Comparison of ENCODE assay signal across 20 cellular contexts in genomic region chr5:111134080-111134479, GRCh38. TPM values are rescaled to one million over a fixed set of nuclear protein-coding genes. Genes with fewer than 3 reads are reported as not detected.
A peak's percentile ranks its signal among the peaks of the same experiment; 100 is the strongest.
DNase-seq lines count a peak whose midpoint lies in the region; ATAC-seq and TF ChIP-seq lines count a peak whose summit lies in the region.
"Had no signal": no experiment of that assay in that cellular context is flagged by ENCODE, and none has a peak within 500 bp of the region (broad histone marks: within the 10 kb centered on the region; RNA-seq: fewer than 3 reads in every experiment).

No MANE protein-coding gene starts in this region.

- H3K27me3 ChIP-seq in heart right ventricle = no peaks in the 10 kb centered on the region
- H3K27me3 ChIP-seq in mesendoderm (ENCODE audit: insufficient read depth, low read length, poor library complexity) = no peaks in the 10 kb centered on the region
- H3K27me3 ChIP-seq: dorsolateral prefrontal cortex, upper lobe of left lung had no signal

- TF ChIP-seq CTCF in heart right ventricle (IDR thresholded peaks at IDR 0.05) (no peak), choroid plexus epithelial cell (conservative IDR thresholded peaks at IDR 0.05; ENCODE audit: low read depth, low read length) (no peak)

- no peak overlapping the region for H2BK5ac ChIP-seq in mesendoderm (ENCODE audit: low read length)

- H3K23ac ChIP-seq in mesendoderm (ENCODE audit: low read length) = no peak overlapping the region

- H3K27ac ChIP-seq in heart right ventricle (no peak overlapping the region), mesendoderm (ENCODE audit: low read depth, low read length) (no peak overlapping the region)
- H3K27ac ChIP-seq: A549, dorsolateral prefrontal cortex, esophagus muscularis mucosa, upper lobe of left lung had no signal

- peaks cover 0 to 10% (median 0%) of the 10 kb centered on the region in 9 donors for H3K36me3 ChIP-seq in heart right ventricle
- no peaks in the 10 kb centered on the region for H3K36me3 ChIP-seq in mesendoderm (ENCODE audit: control insufficient read depth, insufficient read depth, low read length)
- H3K36me3 ChIP-seq: esophagus muscularis mucosa, upper lobe of left lung had no signal

- H3K9me3 ChIP-seq in heart right ventricle = no peaks in the 10 kb centered on the region
- H3K9me3 ChIP-seq: A549, esophagus muscularis mucosa, upper lobe of left lung had no signal

- no peak overlapping the region for H2AK5ac ChIP-seq in mesendoderm (ENCODE audit: low read length)

- peak in 5 of 8 donors; percentile 23 to 66 (median 45) for ATAC-seq in heart right ventricle
- ATAC-seq in GM19452 (IDR thresholded peaks at IDR 0.05; ENCODE audit: unreplicated experiment) = no peak
- no peak for ATAC-seq in GM19463 (IDR thresholded peaks at IDR 0.05; ENCODE audit: unreplicated experiment)
- ATAC-seq: naive thymus-derived CD4-positive, alpha-beta T cell had no signal

- no peaks in the 10 kb centered on the region for H3K79me1 ChIP-seq in mesendoderm (ENCODE audit: low read length)

- H3K4me1 ChIP-seq in heart right ventricle (peaks cover 0 to 15% (median 6%) of the 10 kb centered on the region in 9 donors), mesendoderm (ENCODE audit: control insufficient read depth, low read depth, low read length) (no peaks in the 10 kb centered on the region)
- H3K4me1 ChIP-seq: A549, esophagus muscularis mucosa, upper lobe of left lung had no signal

- DNase-seq in heart right ventricle = no peak
- DNase-seq in cardiac septum (ENCODE audit: low spot score) = no peak
- DNase-seq in choroid plexus epithelial cell (ENCODE audit: low read depth) = peak; percentile 82
- DNase-seq in iris pigment epithelial cell (ENCODE audit: low read depth) = peak; percentile 78
- no peak for DNase-seq in DMS53 treated with DMSO at 0.1 percent for 48 hours (lab: John Stamatoyannopoulos, UW; ENCODE audit: unreplicated experiment)
- no peak for DNase-seq in mesendoderm
- DNase-seq: activated CD4-positive, alpha-beta T cell treated with anti-CD3 and anti-CD28 coated beads for 1 hour; activated naive CD4-positive, alpha-beta T cell; dorsolateral prefrontal cortex; GDM1; naive thymus-derived CD4-positive, alpha-beta T cell; NCI-H187; NCI-H510A; SHP77 treated with DMSO at 0.1 percent for 48 hours; stimulated activated naive CD8-positive, alpha-beta T cell treated with anti-CD3 and anti-CD28 coated beads, Interleukin-15, Interleukin-2, amounts not matched to agents 100 U/mL and 50 U/mL, for 24 hours; upper lobe of left lung had no signal

- no peak overlapping the region for H4K5ac ChIP-seq in mesendoderm (ENCODE audit: low read length)

- H3K4me3 ChIP-seq in heart right ventricle (no peak overlapping the region), choroid plexus epithelial cell (ENCODE audit: low read depth, low read length) (no peak overlapping the region), mesendoderm (ENCODE audit: low read length) (no peak overlapping the region)
- H3K4me3 ChIP-seq: A549, dorsolateral prefrontal cortex, esophagus muscularis mucosa, upper lobe of left lung had no signal

- H3K9ac ChIP-seq in mesendoderm (ENCODE audit: low read length) = no peak overlapping the region

- H3K79me2 ChIP-seq in mesendoderm (ENCODE audit: control insufficient read depth, insufficient read depth, low read length) = no peaks in the 10 kb centered on the region

- intact Hi-C loops in heart right ventricle (cut with DNase I) = no loop called here
- intact Hi-C loops in cardiac septum (cut with DNase I) = no loop called here

- H3K4me2 ChIP-seq in mesendoderm (ENCODE audit: low read length) = no peak overlapping the region
- H3K4me2 ChIP-seq: A549 had no signal

- H4K8ac ChIP-seq in mesendoderm (ENCODE audit: low read depth, low read length) = no peak overlapping the region

- H3K4ac ChIP-seq in mesendoderm (ENCODE audit: low read depth, low read length) = no peak overlapping the region

- no peak overlapping the region for H2BK120ac ChIP-seq in mesendoderm (ENCODE audit: low read depth, low read length)

- no peak overlapping the region for H2BK15ac ChIP-seq in mesendoderm (replicated peaks; ENCODE audit: low read depth)

- 52 to 59% methylated on average over 3 of the region's 3 CpGs for WGBS in heart right ventricle, 2 donors
- no CpG with 5 or more reads among the region's 3 CpGs for WGBS in mesendoderm (ENCODE audit: extremely low coverage, insufficient coverage, low lambda C conversion rate)

- no peak overlapping the region for H3K56ac ChIP-seq in mesendoderm (ENCODE audit: low read length)

- H3K18ac ChIP-seq in mesendoderm (ENCODE audit: low read length) = no peak overlapping the region

RNA-seq across cellular contexts. Expression of gene WDR36, which starts 41.9 kb away (rescaled TPM):
- 10 to 100 TPM; 11.2 to 15.8 (median 13.6) TPM for total RNA-seq in heart right ventricle
- 1 to 10 TPM; 3.2 to 6.9 TPM for polyA plus RNA-seq in heart right ventricle
- total RNA-seq in cardiac septum = 12.9 TPM
- 21.8 TPM for polyA plus RNA-seq in mesendoderm (2013, experiment 1 of 2)
- polyA plus RNA-seq in mesendoderm (2013, experiment 2 of 2) = 20.8 TPM

Comparison
In these comparisons a context has a peak if more than half of its experiments do, and no peak if none do; other contexts are left out.
1. ATAC-seq: peak in heart right ventricle (5 of 8); none in GM19452 (single experiment) and GM19463 (single experiment).
2. DNase-seq: peak in choroid plexus epithelial cell (single experiment) and iris pigment epithelial cell (single experiment); none in heart right ventricle (0 of 2), cardiac septum (single experiment), DMS53 treated with DMSO at 0.1 percent for 48 hours (single experiment) and mesendoderm (single experiment).